Comparison of ENCODE assay signal across 19 cellular contexts in the genomic region with DNA sequence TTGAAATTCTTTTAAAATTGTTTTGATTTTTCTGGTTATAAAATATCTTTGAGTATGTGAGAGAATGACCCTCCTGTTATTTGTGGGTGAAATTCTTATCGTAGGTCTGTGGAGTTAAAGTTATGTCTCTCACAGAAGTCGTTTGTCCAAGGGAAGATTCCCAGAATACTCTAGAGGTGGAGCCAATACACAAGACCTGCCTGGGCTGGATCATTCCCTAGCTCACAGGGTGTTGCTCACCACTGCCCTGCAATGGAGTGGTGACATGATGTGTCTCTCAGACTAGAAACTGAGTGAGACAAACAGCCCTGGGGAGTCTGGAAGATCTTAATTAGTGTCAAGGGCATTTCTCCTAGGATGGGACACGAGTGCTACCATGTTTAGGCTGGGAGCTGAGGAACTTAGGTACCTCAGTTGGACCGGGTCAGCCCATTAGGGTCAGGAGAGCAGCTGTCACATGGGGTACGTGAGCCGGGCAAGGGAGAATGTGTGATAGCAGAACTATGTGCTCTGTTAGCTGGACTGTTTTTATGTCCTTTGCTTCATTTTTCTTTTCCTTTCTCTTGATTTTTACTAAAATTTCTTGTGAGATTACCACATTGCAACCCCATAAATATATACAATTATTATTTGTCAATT. TPM values are rescaled to one million over a fixed set of nuclear protein-coding genes. Genes with fewer than 3 reads are reported as not detected.
DNase-seq lines count a peak whose midpoint lies in the region; FAIRE-seq and TF ChIP-seq lines count a peak whose summit lies in the region.
"Had no signal": no experiment of that assay in that cellular context is flagged by ENCODE, and none has a peak within 500 bp of the region (broad histone marks: within the 10 kb centered on the region; RNA-seq: fewer than 3 reads in every experiment).

No MANE protein-coding gene starts in this region.

- peaks cover 9% of the 10 kb centered on the region for H3K4me1 Mint-ChIP-seq in osteocyte (ENCODE audit: unreplicated experiment)
- H3K4me1 Mint-ChIP-seq: stimulated activated naive B cell treated with anti-CD40 and anti-IgM and Interleukin-4, amounts not matched to agents 10 μg/mL and 1 μg/mL and 100 μg/mL, for 72 hours had no signal

- DNase-seq in A172 (ENCODE audit: low spot score) (peak; percentile 31), H7 (peak; percentile 24), cardiac fibroblast (ENCODE audit: low read depth in 2 of 2) (peak; percentile 19 to 47), keratinocyte (ENCODE audit: low read depth, low spot score) (no peak), osteocyte (ENCODE audit: extremely low spot score, unreplicated experiment) (no peak), NCI-H2081 treated with DMSO at 0.1 percent for 48 hours (lab: John Stamatoyannopoulos, UW) (no peak), RKO (ENCODE audit: low spot score) (no peak), GM19238 (ENCODE audit: insufficient read length, low spot score) (no peak)
- DNase-seq: activated CD4-positive, alpha-beta memory T cell treated with anti-CD3 and anti-CD28 coated beads, Interleukin-2, amount 10 ng/mL, durations not matched to agents 7 days and 5 days; Calu3; colonic mucosa; Kasumi-1; kidney; NCI-H1417 treated with DMSO at 0.1 percent for 48 hours; pancreas; stimulated activated naive B cell treated with anti-CD40 and anti-IgM and Interleukin-4, amounts not matched to agents 10 μg/mL and 1 μg/mL and 100 μg/mL, for 72 hours; transverse colon had no signal

- no peak overlapping the region for H3K4me3 ChIP-seq in H7 (ENCODE audit: insufficient read depth, low read depth, low read length)
- H3K4me3 ChIP-seq in cardiac fibroblast (replicated peaks in 1 of 2; ENCODE audit: low read depth in 2 of 2, low read length in 2 of 2) = no peak overlapping the region
- no peak overlapping the region for H3K4me3 ChIP-seq in keratinocyte (ENCODE audit: control insufficient read depth in 2 of 3, extremely low read depth in 1 of 3, insufficient read depth in 2 of 3, low read depth in 1 of 3, low read length in 3 of 3)
- H3K4me3 ChIP-seq: colonic mucosa, pancreas, transverse colon had no signal

- dilution Hi-C loops in keratinocyte (cut with MboI; ENCODE audit: extremely low pct_ligation_motif_present, low sequenced_read_pairs) = no loop called here

- H3K27ac Mint-ChIP-seq in osteocyte (ENCODE audit: unreplicated experiment) = no peak overlapping the region
- H3K27ac Mint-ChIP-seq: activated CD4-positive, alpha-beta memory T cell treated with anti-CD3 and anti-CD28 coated beads, Interleukin-2, amount 10 ng/mL, durations not matched to agents 7 days and 5 days; activated T-helper 1 cell treated with anti-CD3 and anti-CD28 coated beads, Interleukin-12 subunit alpha, Interleukin-12 subunit beta, Interleukin-2, Interleukin-4 antibody, amounts not matched to agents 30 ng/mL and 10 ng/mL and 1 ng/mL, durations not matched to agents 14 hours and 24 hours and 36 hours; stimulated activated naive B cell treated with anti-CD40 and anti-IgM and Interleukin-4, amounts not matched to agents 10 μg/mL and 1 μg/mL and 100 μg/mL, for 72 hours had no signal

- no peaks in the 10 kb centered on the region for H3K4me1 ChIP-seq in keratinocyte (ENCODE audit: control insufficient read depth, extremely low read depth, insufficient read depth, low read length)
- H3K4me1 ChIP-seq: colonic mucosa, pancreas, transverse colon had no signal

- no peak overlapping the region for H3K4me3 Mint-ChIP-seq in osteocyte (ENCODE audit: unreplicated experiment)
- H3K4me3 Mint-ChIP-seq: activated CD4-positive, alpha-beta memory T cell treated with anti-CD3 and anti-CD28 coated beads, Interleukin-2, amount 10 ng/mL, durations not matched to agents 7 days and 5 days; activated T-helper 1 cell treated with anti-CD3 and anti-CD28 coated beads, Interleukin-12 subunit alpha, Interleukin-12 subunit beta, Interleukin-2, Interleukin-4 antibody, amounts not matched to agents 30 ng/mL and 10 ng/mL and 1 ng/mL, durations not matched to agents 14 hours and 24 hours and 36 hours; stimulated activated naive B cell treated with anti-CD40 and anti-IgM and Interleukin-4, amounts not matched to agents 10 μg/mL and 1 μg/mL and 100 μg/mL, for 72 hours had no signal

- H3K27me3 ChIP-seq in H7 (ENCODE audit: control insufficient read depth, insufficient read depth, low read length) = no peaks in the 10 kb centered on the region
- H3K27me3 ChIP-seq in keratinocyte (ENCODE audit: control insufficient read depth, extremely low read depth, insufficient read depth, low read length) = no peaks in the 10 kb centered on the region
- H3K27me3 ChIP-seq: colonic mucosa, pancreas, transverse colon had no signal

- peaks cover 42% of the 10 kb centered on the region for H3K36me3 Mint-ChIP-seq in osteocyte (ENCODE audit: unreplicated experiment)

- peak; percentile 13 for FAIRE-seq in keratinocyte (lab: Jason Lieb, UNC)
- FAIRE-seq: kidney, pancreas had no signal

- H3K9me3 ChIP-seq in keratinocyte (ENCODE audit: control insufficient read depth, low read depth, low read length) = no peaks in the 10 kb centered on the region
- H3K9me3 ChIP-seq: colonic mucosa, pancreas, transverse colon had no signal

- H2AFZ ChIP-seq in keratinocyte (ENCODE audit: control insufficient read depth, low read length) = no peak overlapping the region

- no peaks in the 10 kb centered on the region for H4K20me1 ChIP-seq in keratinocyte (ENCODE audit: control insufficient read depth, extremely low read depth, insufficient read depth, low read length)

- TF ChIP-seq CTCF in cardiac fibroblast (IDR thresholded peaks at IDR 0.05; ENCODE audit: low read depth, low read length) = no peak
- TF ChIP-seq CTCF in keratinocyte (optimal IDR thresholded peaks at IDR 0.05 in 1 of 3, IDR thresholded peaks at IDR 0.05 in 1 of 3, conservative IDR thresholded peaks at IDR 0.05 in 1 of 3; ENCODE audit: extremely low read depth in 1 of 3, insufficient read depth in 2 of 3, low read length in 3 of 3) = peak in 2 of 3 experiments; percentile 8 to 27
- TF ChIP-seq CTCF in osteocyte (IDR thresholded peaks at IDR 0.05) = no peak

- no peaks in the 10 kb centered on the region for H3K9me3 Mint-ChIP-seq in osteocyte (ENCODE audit: unreplicated experiment)
- H3K9me3 Mint-ChIP-seq: activated CD4-positive, alpha-beta memory T cell treated with anti-CD3 and anti-CD28 coated beads, Interleukin-2, amount 10 ng/mL, durations not matched to agents 7 days and 5 days; activated T-helper 1 cell treated with anti-CD3 and anti-CD28 coated beads, Interleukin-12 subunit alpha, Interleukin-12 subunit beta, Interleukin-2, Interleukin-4 antibody, amounts not matched to agents 30 ng/mL and 10 ng/mL and 1 ng/mL, durations not matched to agents 14 hours and 24 hours and 36 hours; stimulated activated naive B cell treated with anti-CD40 and anti-IgM and Interleukin-4, amounts not matched to agents 10 μg/mL and 1 μg/mL and 100 μg/mL, for 72 hours had no signal

- H3K4me2 ChIP-seq in keratinocyte (ENCODE audit: control insufficient read depth, extremely low read depth, insufficient read depth, low read depth, low read length) = no peak overlapping the region

- no peaks in the 10 kb centered on the region for H3K27me3 Mint-ChIP-seq in osteocyte (ENCODE audit: unreplicated experiment)
- H3K27me3 Mint-ChIP-seq: activated CD4-positive, alpha-beta memory T cell treated with anti-CD3 and anti-CD28 coated beads, Interleukin-2, amount 10 ng/mL, durations not matched to agents 7 days and 5 days; stimulated activated naive B cell treated with anti-CD40 and anti-IgM and Interleukin-4, amounts not matched to agents 10 μg/mL and 1 μg/mL and 100 μg/mL, for 72 hours had no signal

- H3K9me1 ChIP-seq in keratinocyte (ENCODE audit: control insufficient read depth, extremely low read depth, insufficient read depth, low read length) = no peaks in the 10 kb centered on the region

- no peak overlapping the region for H3K27ac ChIP-seq in keratinocyte (ENCODE audit: control insufficient read depth, insufficient read depth, low read length)
- H3K27ac ChIP-seq: colonic mucosa, epithelial cell of prostate, pancreas, transverse colon had no signal

- H3K9ac ChIP-seq in keratinocyte (ENCODE audit: control insufficient read depth, extremely low read depth, insufficient read depth, low read length) = no peak overlapping the region

- H3K36me3 ChIP-seq in H7 (replicated peaks; ENCODE audit: control insufficient read depth, insufficient read depth, low read length) (peaks cover 7% of the 10 kb centered on the region), keratinocyte (ENCODE audit: control insufficient read depth in 2 of 2, extremely low read depth in 1 of 2, insufficient read depth in 2 of 2, low read length in 2 of 2) (peaks cover 11 to 31% of the 10 kb centered on the region in 2 experiments)
- H3K36me3 ChIP-seq: colonic mucosa had no signal

- no peaks in the 10 kb centered on the region for H3K79me2 ChIP-seq in keratinocyte (ENCODE audit: control insufficient read depth, insufficient read depth, low read length)

RNA-seq across cellular contexts. Expression of gene MYO5C, which starts 53.6 kb away (rescaled TPM):
- total RNA-seq in A172 (2014; rRNA removed; shearing (Covaris generic)) = 0.88 and 2.1 TPM in 2 replicates
- total RNA-seq in H7 (2014; rRNA removed; shearing (Covaris generic)) = 1.7 and 3.3 TPM in 2 replicates
- 0.16 to 0.20 TPM (median 0.19 TPM) in 3 replicates for polyA plus RNA-seq in keratinocyte
- 0.44 TPM for polyA plus RNA-seq in keratinocyte (2011; ENCODE audit: low read depth)
- polyA plus RNA-seq in keratinocyte (2011; cell fraction: cytosol; rRNA removed) = 0.04 and 0.12 TPM in 2 replicates
- 0.38 and 0.44 TPM in 2 replicates for polyA plus RNA-seq in keratinocyte (2011; cell fraction: nucleus; rRNA removed)
- 0.18 and 0.31 TPM in 2 replicates for polyA plus RNA-seq in keratinocyte (2012; ENCODE audit: low replicate concordance)
- 0.43 to 0.86 TPM in 2 of 3 replicates, not detected in the other for polyA minus RNA-seq in keratinocyte
- not detected for polyA minus RNA-seq in keratinocyte (2011; cell fraction: cytosol; rRNA and poly(A)+ RNA removed)
- 0.42 and 1.7 TPM in 2 replicates for polyA minus RNA-seq in keratinocyte (2011; cell fraction: nucleus; rRNA and poly(A)+ RNA removed)
- total RNA-seq in osteocyte = 2.7 and 4.0 TPM in 2 replicates

Comparison
In these comparisons a context has a peak if more than half of its experiments do, and no peak if none do; other contexts are left out.
1. DNase-seq: peak in A172 (single experiment), H7 (single experiment) and cardiac fibroblast (2 of 2); none in keratinocyte (single experiment), osteocyte (single experiment), NCI-H2081 treated with DMSO at 0.1 percent for 48 hours (single experiment), RKO (single experiment) and GM19238 (single experiment).
2. CTCF ChIP-seq: peak in keratinocyte (2 of 3); none in cardiac fibroblast (single experiment) and osteocyte (single experiment).